Comparison of ENCODE assay signal across 1 cellular context in genomic region chr6:108557494-108558371, GRCh38.
TF ChIP-seq lines count a peak whose summit lies in the region.

No MANE protein-coding gene starts in this region.

TF ChIP-seq in K562, 482 proteins besides CTCF, POLR2A, EP300 and RAD21 (continued from another document and continues in another):
- peak in 1 of 2 experiments; percentile 36; a peak in 1 of 4 replicates for TF ChIP-seq NONO (IDR thresholded peaks at IDR 0.05; ENCODE audit: low read depth in 2 of 2, low read length in 1 of 2)
- peak; percentile 87 for TF ChIP-seq GATAD2B (IDR thresholded peaks at IDR 0.05; ENCODE audit: borderline replicate concordance)
- TF ChIP-seq ZFX (CRISPR knock-in tag; IDR thresholded peaks at IDR 0.05), result peak; percentile 72
- no peak for TF ChIP-seq CBX2 (IDR thresholded peaks at IDR 0.05; ENCODE audit: insufficient read depth, low read length, poor library complexity, severe bottlenecking)
- TF ChIP-seq ZBED1 (IDR thresholded peaks at IDR 0.05), result no peak
- peak in 1 of 2 experiments; percentile 38; a peak in 3 of 4 replicates for TF ChIP-seq MNT (conservative IDR thresholded peaks at IDR 0.05)
- no peak for TF ChIP-seq KHSRP (IDR thresholded peaks at IDR 0.05)
- TF ChIP-seq ARID1B (IDR thresholded peaks at IDR 0.05), result no peak
- no peak for TF ChIP-seq SMARCC2 (IDR thresholded peaks at IDR 0.05; ENCODE audit: low read depth)
- no peak for TF ChIP-seq ZNF408 (CRISPR knock-in tag; IDR thresholded peaks at IDR 0.05; ENCODE audit: low read depth)
- no peak for TF ChIP-seq IRF9 (tag; IDR thresholded peaks at IDR 0.05)
- TF ChIP-seq HNRNPUL1 (IDR thresholded peaks at IDR 0.05; ENCODE audit: low read length), result no peak
- TF ChIP-seq PBX2 (CRISPR knock-in tag; IDR thresholded peaks at IDR 0.05; ENCODE audit: low read depth), result no peak
- TF ChIP-seq PBX2 (tag; conservative IDR thresholded peaks at IDR 0.05; ENCODE audit: low read depth), result no peak
- TF ChIP-seq ATF7 (IDR thresholded peaks at IDR 0.05), result peak; percentile 8; the same call in 1 of the 2 replicates
- no peak for TF ChIP-seq ZNF282 (CRISPR knock-in tag; IDR thresholded peaks at IDR 0.05)
- no peak for TF ChIP-seq SLC30A9 (CRISPR knock-in tag; IDR thresholded peaks at IDR 0.05)
- peak; percentile 10 for TF ChIP-seq CTCFL (IDR thresholded peaks at IDR 0.05; ENCODE audit: borderline replicate concordance, insufficient read depth, low read depth, low read length, poor library complexity, severe bottlenecking)
- no peak for TF ChIP-seq BRD4 (IDR thresholded peaks at IDR 0.05)
- TF ChIP-seq ELF1 (tag; IDR thresholded peaks at IDR 0.05), result no peak
- TF ChIP-seq IFI16 (CRISPR knock-in tag; IDR thresholded peaks at IDR 0.05), result no peak
- no peak for TF ChIP-seq HDAC8 (tag; IDR thresholded peaks at IDR 0.05)
- no peak for TF ChIP-seq ASH1L (IDR thresholded peaks at IDR 0.05; ENCODE audit: borderline replicate concordance, low read depth, partially characterized antibody)
- 0 out of 2 replicates have a peak, but pooled peaks have one; percentile 52 for TF ChIP-seq ZC3H4 (CRISPR knock-in tag; IDR thresholded peaks at IDR 0.05; ENCODE audit: borderline replicate concordance)
- TF ChIP-seq NR2C1 (IDR thresholded peaks at IDR 0.05), result no peak
- TF ChIP-seq NR2C1 (tag; IDR thresholded peaks at IDR 0.05), result no peak
- no peak for TF ChIP-seq ZNF3 (CRISPR knock-in tag; IDR thresholded peaks at IDR 0.05)
- no peak for TF ChIP-seq ARID3A (IDR thresholded peaks at IDR 0.05; ENCODE audit: borderline replicate concordance, low read depth, low read length)
- TF ChIP-seq KLF16 (IDR thresholded peaks at IDR 0.05), result no peak
- TF ChIP-seq PURB (CRISPR knock-in tag; IDR thresholded peaks at IDR 0.05; ENCODE audit: low read depth), result no peak
- TF ChIP-seq SETDB1 (IDR thresholded peaks at IDR 0.05; ENCODE audit: low read length), result no peak
- TF ChIP-seq THRA (IDR thresholded peaks at IDR 0.05), result no peak
- no peak for TF ChIP-seq BMI1 (IDR thresholded peaks at IDR 0.05; ENCODE audit: low read length)
- no peak for TF ChIP-seq NELFE (IDR thresholded peaks at IDR 0.05; ENCODE audit: insufficient read depth, insufficient read length)
- TF ChIP-seq RBM34 (IDR thresholded peaks at IDR 0.05; ENCODE audit: borderline replicate concordance, insufficient read depth, low read length), result no peak
- no peak for TF ChIP-seq ZNF133 (CRISPR knock-in tag; IDR thresholded peaks at IDR 0.05)
- no peak for TF ChIP-seq RBM39 (optimal IDR thresholded peaks at IDR 0.05; ENCODE audit: low read depth, low read length)
- no peak for TF ChIP-seq BDP1 (IDR thresholded peaks at IDR 0.05; ENCODE audit: insufficient read depth, insufficient read length)
- no peak for TF ChIP-seq BRF2 (IDR thresholded peaks at IDR 0.05; ENCODE audit: borderline replicate concordance, insufficient read depth, insufficient read length)
- TF ChIP-seq ZNF57 (CRISPR knock-in tag; IDR thresholded peaks at IDR 0.05), result no peak
- TF ChIP-seq ZNF639 (CRISPR knock-in tag; conservative IDR thresholded peaks at IDR 0.05 in 1 of 2, IDR thresholded peaks at IDR 0.05 in 1 of 2), result no peak; a peak in 1 of 4 replicates
- no peak for TF ChIP-seq KLF1 (tag; IDR thresholded peaks at IDR 0.05)
- peak; percentile 78 for TF ChIP-seq RB1 (IDR thresholded peaks at IDR 0.05; ENCODE audit: low read depth)
- no peak for TF ChIP-seq GTF2E2 (tag; IDR thresholded peaks at IDR 0.05)
- TF ChIP-seq RAD51 (IDR thresholded peaks at IDR 0.05; ENCODE audit: borderline replicate concordance, low read depth), result no peak
- TF ChIP-seq ZNF76 (CRISPR knock-in tag; IDR thresholded peaks at IDR 0.05; ENCODE audit: borderline replicate concordance), result no peak
- TF ChIP-seq HOMEZ (CRISPR knock-in tag; IDR thresholded peaks at IDR 0.05), result no peak
- TF ChIP-seq SMARCA5 (IDR thresholded peaks at IDR 0.05), result no peak
- TF ChIP-seq ZNF212 (CRISPR knock-in tag; IDR thresholded peaks at IDR 0.05), result no peak
- no peak for TF ChIP-seq CCAR2 (IDR thresholded peaks at IDR 0.05; ENCODE audit: low read depth, low read length)
- no peak for TF ChIP-seq PCBP1 (IDR thresholded peaks at IDR 0.05; ENCODE audit: low read depth, low read length, poor library complexity, severe bottlenecking)
- 0 out of 4 replicates have a peak, but pooled peaks of 1 of the 2 experiments have one; percentile 56 for TF ChIP-seq TEAD1 (CRISPR knock-in tag; IDR thresholded peaks at IDR 0.05)
- TF ChIP-seq NR0B1 (IDR thresholded peaks at IDR 0.05; ENCODE audit: partially characterized antibody), result no peak
- no peak for TF ChIP-seq MCM2 (IDR thresholded peaks at IDR 0.05; ENCODE audit: low read depth)
- no peak for TF ChIP-seq RCOR1 (IDR thresholded peaks at IDR 0.05; ENCODE audit: borderline replicate concordance in 1 of 2, low read depth in 2 of 2, low read length in 2 of 2)
- TF ChIP-seq PHF21A (IDR thresholded peaks at IDR 0.05; ENCODE audit: borderline replicate concordance, low read depth), result no peak
- no peak for TF ChIP-seq U2AF1 (optimal IDR thresholded peaks at IDR 0.05; ENCODE audit: low read depth, low read length)
- TF ChIP-seq ZNF589 (CRISPR knock-in tag; IDR thresholded peaks at IDR 0.05; ENCODE audit: low read depth), result no peak
- TF ChIP-seq SMARCB1 (IDR thresholded peaks at IDR 0.05; ENCODE audit: insufficient read length, low read depth), result no peak
- TF ChIP-seq ZNF551 (CRISPR knock-in tag; IDR thresholded peaks at IDR 0.05), result no peak
- no peak for TF ChIP-seq ZNF717 (CRISPR knock-in tag; IDR thresholded peaks at IDR 0.05)
